8 cellular contexts compared by ENCODE assay signal in the genomic region with DNA sequence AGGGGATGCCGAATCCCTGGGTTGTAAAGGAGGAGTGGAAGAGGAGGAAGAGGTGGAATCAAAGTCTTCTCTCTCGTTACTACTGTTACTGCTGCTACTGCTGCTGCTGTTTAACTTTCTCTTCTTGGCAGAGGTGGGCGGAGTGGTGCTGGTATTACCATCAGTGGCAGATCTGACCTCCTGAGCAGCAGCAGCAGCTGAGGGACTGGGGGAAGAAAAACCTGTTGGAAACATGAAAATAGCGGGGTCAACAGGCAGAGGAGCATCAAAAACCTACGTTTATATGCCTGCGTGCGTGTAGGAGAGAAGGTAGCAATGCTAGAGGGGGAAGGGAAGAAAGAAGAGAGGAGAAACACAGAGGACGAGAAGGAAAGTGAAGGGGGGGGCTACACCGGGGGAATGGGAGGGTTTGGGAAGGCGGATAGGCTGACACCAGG. TPM values are rescaled to one million over a fixed set of nuclear protein-coding genes. Genes with fewer than 3 reads are reported as not detected.
A peak's percentile ranks its signal among the peaks of the same experiment; 100 is the strongest.
DNase-seq lines count a peak whose midpoint lies in the region; ATAC-seq and TF ChIP-seq lines count a peak whose summit lies in the region.

No MANE protein-coding gene starts in this region.

- peak overlapping the region; percentile 100 for H3K4me3 Mint-ChIP-seq in natural killer cell treated with Interleukin-12 subunit alpha and Interleukin-12 subunit beta and Interleukin-15 and Interleukin-18, amount 100 ng/mL, for 72 hours

- H3K27ac ChIP-seq in MM.1S (ENCODE audit: low read length) (peak overlapping the region; percentile 88; the same call in 1 of the 2 replicates), testis (peak overlapping the region; percentile 93 to 95)

- no peaks in the 10 kb centered on the region for H3K36me3 ChIP-seq in MM.1S (replicated peaks; ENCODE audit: insufficient read depth, low read length)
- H3K36me3 ChIP-seq in testis (ENCODE audit: low read depth, missing control alignments): no peaks in the 10 kb centered on the region

- peaks cover 43% of the 10 kb centered on the region for H3K79me2 ChIP-seq in MM.1S (ENCODE audit: low read length)

- H3K9me3 Mint-ChIP-seq in natural killer cell treated with Interleukin-12 subunit alpha and Interleukin-12 subunit beta and Interleukin-15 and Interleukin-18, amount 100 ng/mL, for 72 hours: no peaks in the 10 kb centered on the region

- H3K4me1 Mint-ChIP-seq in natural killer cell treated with Interleukin-12 subunit alpha and Interleukin-12 subunit beta and Interleukin-15 and Interleukin-18, amount 100 ng/mL, for 72 hours (ENCODE audit: low read depth in 2 of 2): peaks cover 9 to 17% of the 10 kb centered on the region in 2 donors

- peaks cover 17% of the 10 kb centered on the region for H3F3A ChIP-seq in MM.1S (ENCODE audit: insufficient read depth, low read length)

- no peaks in the 10 kb centered on the region for H3K27me3 Mint-ChIP-seq in natural killer cell treated with Interleukin-12 subunit alpha and Interleukin-12 subunit beta and Interleukin-15 and Interleukin-18, amount 100 ng/mL, for 72 hours

- H3K27me3 ChIP-seq in MM.1S (replicated peaks; ENCODE audit: insufficient read depth, low read length): no peaks in the 10 kb centered on the region
- no peaks in the 10 kb centered on the region for H3K27me3 ChIP-seq in testis

- peak overlapping the region; percentile 37 for H2AFZ ChIP-seq in MM.1S (ENCODE audit: low read length)

- peak; percentile 52 for TF ChIP-seq POLR2A in erythroblast (IDR thresholded peaks at IDR 0.05; ENCODE audit: low read length)
- no peak for TF ChIP-seq POLR2A in testis (IDR thresholded peaks at IDR 0.05)

- H3K36me3 Mint-ChIP-seq in natural killer cell treated with Interleukin-12 subunit alpha and Interleukin-12 subunit beta and Interleukin-15 and Interleukin-18, amount 100 ng/mL, for 72 hours: no peaks in the 10 kb centered on the region

- no peaks in the 10 kb centered on the region for H4K20me1 ChIP-seq in MM.1S (ENCODE audit: insufficient read depth, low read length)

- H3K4me1 ChIP-seq in MM.1S (ENCODE audit: low read length) (0 out of 2 replicates have a peak, but pooled peaks cover 3% of the 10 kb centered on the region), testis (peaks cover 6% of the 10 kb centered on the region)

- H3K9ac ChIP-seq in MM.1S (ENCODE audit: low read length): peak overlapping the region; percentile 93

- TF ChIP-seq CTCF in MM.1S (IDR thresholded peaks at IDR 0.05; ENCODE audit: low read length) (no peak), testis (IDR thresholded peaks at IDR 0.05) (no peak)

- 0 to 1% methylated on average over 9 to 10 of the region's 10 CpGs for WGBS in testis, 2 donors

- intact Hi-C loops in testis (cut with DNase I; ENCODE audit: low total_unique reads): no loop called here

- H3K9me3 ChIP-seq in MM.1S (replicated peaks; ENCODE audit: insufficient read depth, low read length): no peaks in the 10 kb centered on the region
- no peaks in the 10 kb centered on the region for H3K9me3 ChIP-seq in testis

- no peaks in the 10 kb centered on the region for H3K9me2 ChIP-seq in MM.1S (replicated peaks; ENCODE audit: insufficient read depth, low read length)

- ATAC-seq in GM21723 (IDR thresholded peaks at IDR 0.05; ENCODE audit: unreplicated experiment): peak; percentile 39
- ATAC-seq in natural killer cell treated with Interleukin-12 subunit alpha and Interleukin-12 subunit beta and Interleukin-15 and Interleukin-18, amount 100 ng/mL, for 72 hours: peak; percentile 46 to 52

- DNase-seq in D341Med (ENCODE audit: low spot score): peak; percentile 9
- peak; percentile 52 for DNase-seq in MM.1S
- peak; percentile 16 for DNase-seq in activated T-cell treated with anti-CD3 and anti-CD28 coated beads for 1 hour (ENCODE audit: low read depth)
- peak; percentile 62 to 72 for DNase-seq in erythroblast (lab: John Stamatoyannopoulos, UW)
- DNase-seq in natural killer cell treated with Interleukin-12 subunit alpha and Interleukin-12 subunit beta and Interleukin-15 and Interleukin-18, amount 100 ng/mL, for 72 hours (ENCODE audit: low spot score): no peak
- DNase-seq in testis: no peak
- no peak for DNase-seq in KG1 (lab: John Stamatoyannopoulos, UW)

- peak overlapping the region; percentile 74 for H3K4me2 ChIP-seq in MM.1S (ENCODE audit: low read depth, low read length)

- peak overlapping the region; percentile 91 to 93 for H3K27ac Mint-ChIP-seq in natural killer cell treated with Interleukin-12 subunit alpha and Interleukin-12 subunit beta and Interleukin-15 and Interleukin-18, amount 100 ng/mL, for 72 hours

- H3K4me3 ChIP-seq in MM.1S (ENCODE audit: low read length): peak overlapping the region; percentile 80
- H3K4me3 ChIP-seq in testis: peak overlapping the region; percentile 58 to 72

RNA-seq across cellular contexts. Expression of gene CUL4B, which starts 0.3 kb away (rescaled TPM):
- 10 to 100 TPM; 22.7 to 25.3 TPM for total RNA-seq in natural killer cell treated with Interleukin-12 subunit alpha and Interleukin-12 subunit beta and Interleukin-15 and Interleukin-18, amount 100 ng/mL, for 72 hours
- total RNA-seq in testis: 100 to 1,000 TPM; 111 to 123 TPM
- polyA plus RNA-seq in testis (ENCODE audit: insufficient read depth, low read depth, low replicate concordance): 62.0 TPM

RNA-seq across cellular contexts. Expression of gene MCTS1, which starts 43.5 kb away (rescaled TPM):
- total RNA-seq in natural killer cell treated with Interleukin-12 subunit alpha and Interleukin-12 subunit beta and Interleukin-15 and Interleukin-18, amount 100 ng/mL, for 72 hours: 10 to 100 TPM; 47.8 to 58.5 TPM
- total RNA-seq in testis: 10 to 100 TPM; 26.2 to 27.4 TPM
- 32.1 TPM for polyA plus RNA-seq in testis (ENCODE audit: insufficient read depth, low read depth, low replicate concordance)

Comparison
In these comparisons a context has a peak if more than half of its experiments do, and no peak if none do; other contexts are left out.
1. DNase-seq: peak in D341Med (single experiment), MM.1S (single experiment), activated T-cell treated with anti-CD3 and anti-CD28 coated beads for 1 hour (single experiment) and erythroblast (2 of 2); none in natural killer cell treated with Interleukin-12 subunit alpha and Interleukin-12 subunit beta and Interleukin-15 and Interleukin-18, amount 100 ng/mL, for 72 hours (single experiment), testis (single experiment) and KG1 (single experiment).
2. RNA of gene CUL4B, which starts 0.3 kb away (total RNA-seq): 111 to 123 TPM in testis; 22.7 to 25.3 TPM in natural killer cell treated with Interleukin-12 subunit alpha and Interleukin-12 subunit beta and Interleukin-15 and Interleukin-18, amount 100 ng/mL, for 72 hours; every median in the first group is over 4 times any median in the second.